ENCODE assay signal across 28 cellular contexts in the genomic region with DNA sequence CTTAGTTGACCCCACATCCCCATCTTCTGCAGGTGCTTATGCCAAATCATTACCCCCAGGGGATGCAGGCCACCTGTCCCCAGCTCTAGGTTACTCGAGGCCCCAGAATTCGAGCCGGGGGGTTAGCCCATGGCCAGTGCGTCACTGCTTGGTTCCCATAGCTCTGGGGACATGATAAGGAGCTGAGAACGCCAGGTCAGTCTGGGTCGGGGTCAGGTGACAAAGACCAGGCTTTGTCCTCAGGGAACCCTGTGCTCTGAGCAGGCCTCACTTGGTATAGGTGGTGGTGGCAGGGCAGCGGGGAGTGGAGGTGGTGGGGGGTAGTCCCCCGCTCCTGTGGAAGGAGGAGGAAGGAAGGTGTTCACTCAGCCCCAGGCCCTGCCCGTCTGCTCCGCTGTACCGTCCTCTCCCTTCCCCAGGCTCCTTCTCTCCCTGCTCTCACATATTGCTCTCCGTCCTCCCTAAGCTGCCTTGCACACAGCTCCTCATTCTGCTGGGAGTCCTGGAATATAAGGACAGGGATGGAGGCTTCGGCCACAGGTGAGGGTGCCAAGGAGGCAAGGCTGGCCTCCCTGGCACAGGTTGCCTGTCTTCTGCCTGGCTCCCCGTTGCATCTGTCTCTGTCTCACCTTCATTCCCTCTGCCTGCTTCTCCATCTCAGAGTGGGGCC. TPM values are rescaled to one million over a fixed set of nuclear protein-coding genes. Genes with fewer than 3 reads are reported as not detected.
"Had no signal": no experiment of that assay in that cellular context is flagged by ENCODE, and none has a peak within 500 bp of the region (broad histone marks: within the 10 kb centered on the region; RNA-seq: fewer than 3 reads in every experiment).

No MANE protein-coding gene starts in this region.

- H3K4me3 ChIP-seq: colonic mucosa, dorsolateral prefrontal cortex, esophagus muscularis mucosa, gastroesophageal sphincter, lower lobe of right lung, skin epidermis, thoracic aorta, vagina had no signal

- H3K27ac ChIP-seq: colonic mucosa, dorsolateral prefrontal cortex, esophagus muscularis mucosa, gastroesophageal sphincter, lower lobe of right lung, skin epidermis, thoracic aorta, vagina had no signal

- H3K4me1 ChIP-seq: colonic mucosa, gastroesophageal sphincter, lower lobe of right lung, vagina had no signal

- H3K36me3 Mint-ChIP-seq: activated naive CD8-positive, alpha-beta T cell treated with anti-CD3 and anti-CD28 coated beads for 36 hours; naive thymus-derived CD4-positive, alpha-beta T cell; type B pancreatic cell had no signal

- H3K4me1 Mint-ChIP-seq: activated naive CD8-positive, alpha-beta T cell treated with anti-CD3 and anti-CD28 coated beads for 36 hours; naive thymus-derived CD4-positive, alpha-beta T cell had no signal

- H3K9me3 ChIP-seq: colonic mucosa, esophagus muscularis mucosa, gastroesophageal sphincter, lower lobe of right lung, thoracic aorta, vagina had no signal

- DNase-seq: activated CD4-positive, alpha-beta T cell treated with anti-CD3 and anti-CD28 coated beads, Interleukin-2, amount 50 U/mL, for 1 hour; activated CD8-positive, alpha-beta T cell treated with anti-CD3 and anti-CD28 coated beads, Interleukin-2, amount 10 ng/mL, durations not matched to agents 7 days and 5 days; activated naive CD4-positive, alpha-beta T cell; activated naive CD8-positive, alpha-beta T cell treated with anti-CD3 and anti-CD28 coated beads for 36 hours; colonic mucosa; dorsolateral prefrontal cortex; effector memory CD8-positive, alpha-beta T cell; head of caudate nucleus; islet precursor cell; left colon; lower lobe of right lung; naive thymus-derived CD4-positive, alpha-beta T cell; retina; stimulated activated CD8-positive, alpha-beta memory T cell treated with anti-CD3 and anti-CD28 coated beads, Interleukin-4, amount 100 ng/mL, for 48 hours; stimulated activated naive CD4-positive, alpha-beta T cell treated with Interleukin-2 at 50 U/mL for 16 hours had no signal

- H3K9me3 Mint-ChIP-seq: activated naive CD8-positive, alpha-beta T cell treated with anti-CD3 and anti-CD28 coated beads for 36 hours; activated T-helper 2 cell treated with anti-CD3 and anti-CD28 coated beads, Interferon-gamma antibody, Interleukin-2, Interleukin-4, amounts not matched to agents 10 μg/mL and 5 μg/mL and 100 μg/mL, durations not matched to agents 14 hours and 24 hours and 36 hours; effector memory CD8-positive, alpha-beta T cell; naive thymus-derived CD4-positive, alpha-beta T cell; neural crest cell; type B pancreatic cell had no signal

- H3K4me3 Mint-ChIP-seq: activated CD8-positive, alpha-beta T cell treated with anti-CD3 and anti-CD28 coated beads, Interleukin-2, amount 10 ng/mL, durations not matched to agents 7 days and 5 days; activated naive CD8-positive, alpha-beta T cell treated with anti-CD3 and anti-CD28 coated beads for 36 hours; effector memory CD8-positive, alpha-beta T cell; naive thymus-derived CD4-positive, alpha-beta T cell; neural crest cell; type B pancreatic cell had no signal

- H3K36me3 ChIP-seq: colonic mucosa, gastroesophageal sphincter, lower lobe of right lung, thoracic aorta, vagina had no signal

- H3K27ac Mint-ChIP-seq: activated CD8-positive, alpha-beta T cell treated with anti-CD3 and anti-CD28 coated beads, Interleukin-2, amount 10 ng/mL, durations not matched to agents 7 days and 5 days; activated naive CD8-positive, alpha-beta T cell treated with anti-CD3 and anti-CD28 coated beads for 36 hours; activated T-helper 2 cell treated with anti-CD3 and anti-CD28 coated beads, Interferon-gamma antibody, Interleukin-2, Interleukin-4, amounts not matched to agents 10 μg/mL and 5 μg/mL and 100 μg/mL, durations not matched to agents 14 hours and 24 hours and 36 hours; effector memory CD8-positive, alpha-beta T cell; naive thymus-derived CD4-positive, alpha-beta T cell; type B pancreatic cell had no signal

- ATAC-seq: activated CD4-positive, CD25-positive, alpha-beta regulatory T cell treated with anti-CD3 and anti-CD28 coated beads, Interleukin-2, amount 50 U/mL, for 24 hours; activated CD8-positive, alpha-beta T cell treated with anti-CD3 and anti-CD28 coated beads, Interleukin-2, amount 10 ng/mL, durations not matched to agents 7 days and 5 days; effector memory CD8-positive, alpha-beta T cell; gastroesophageal sphincter; left colon; naive thymus-derived CD4-positive, alpha-beta T cell had no signal

- H3K27me3 ChIP-seq: colonic mucosa, vagina had no signal

RNA-seq across cellular contexts. Expression of gene MYH6, which starts 2.0 kb away (rescaled TPM):
- total RNA-seq: activated CD8-positive, alpha-beta T cell treated with anti-CD3 and anti-CD28 coated beads, Interleukin-2, amount 10 ng/mL, durations not matched to agents 7 days and 5 days; activated naive CD8-positive, alpha-beta T cell treated with anti-CD3 and anti-CD28 coated beads for 36 hours; astrocyte; gastroesophageal sphincter; left colon; neural crest cell; omental fat pad; T-helper 2 cell treated with Interferon-gamma antibody and Interleukin-4, amounts not matched to agents 100 ng/mL and 5 ng/mL, for 36 hours; thoracic aorta; vagina had no signal

RNA-seq across cellular contexts. Expression of gene MYH7, which starts 25.4 kb away (rescaled TPM):
- total RNA-seq: activated CD8-positive, alpha-beta T cell treated with anti-CD3 and anti-CD28 coated beads, Interleukin-2, amount 10 ng/mL, durations not matched to agents 7 days and 5 days; activated T-helper 2 cell treated with anti-CD3 and anti-CD28 coated beads, Interferon-gamma antibody, Interleukin-2, Interleukin-4, amounts not matched to agents 10 μg/mL and 5 μg/mL and 100 μg/mL, durations not matched to agents 14 hours and 24 hours and 36 hours; astrocyte; gastroesophageal sphincter; left colon; naive thymus-derived CD4-positive, alpha-beta T cell; omental fat pad; posterior vena cava; T-helper 2 cell treated with Interferon-gamma antibody and Interleukin-4, amounts not matched to agents 100 ng/mL and 5 ng/mL, for 36 hours; vagina had no signal

RNA-seq across cellular contexts. Expression of gene CMTM5, which starts 33.3 kb away (rescaled TPM):
- total RNA-seq: activated CD8-positive, alpha-beta T cell treated with anti-CD3 and anti-CD28 coated beads, Interleukin-2, amount 10 ng/mL, durations not matched to agents 7 days and 5 days; activated naive CD8-positive, alpha-beta T cell treated with anti-CD3 and anti-CD28 coated beads for 36 hours; activated T-helper 2 cell treated with anti-CD3 and anti-CD28 coated beads, Interferon-gamma antibody, Interleukin-2, Interleukin-4, amounts not matched to agents 10 μg/mL and 5 μg/mL and 100 μg/mL, durations not matched to agents 14 hours and 24 hours and 36 hours; astrocyte; naive thymus-derived CD4-positive, alpha-beta T cell; omental fat pad; T-helper 2 cell treated with Interferon-gamma antibody and Interleukin-4, amounts not matched to agents 100 ng/mL and 5 ng/mL, for 36 hours; vagina had no signal

RNA-seq across cellular contexts. Expression of gene IL25, which starts 37.5 kb away (rescaled TPM):
- total RNA-seq: activated CD8-positive, alpha-beta T cell treated with anti-CD3 and anti-CD28 coated beads, Interleukin-2, amount 10 ng/mL, durations not matched to agents 7 days and 5 days; activated naive CD8-positive, alpha-beta T cell treated with anti-CD3 and anti-CD28 coated beads for 36 hours; activated T-helper 2 cell treated with anti-CD3 and anti-CD28 coated beads, Interferon-gamma antibody, Interleukin-2, Interleukin-4, amounts not matched to agents 10 μg/mL and 5 μg/mL and 100 μg/mL, durations not matched to agents 14 hours and 24 hours and 36 hours; astrocyte; colonic mucosa; esophagus muscularis mucosa; gastroesophageal sphincter; left colon; lower lobe of right lung; naive thymus-derived CD4-positive, alpha-beta T cell; neural crest cell; omental fat pad; posterior vena cava; T-helper 2 cell treated with Interferon-gamma antibody and Interleukin-4, amounts not matched to agents 100 ng/mL and 5 ng/mL, for 36 hours; thoracic aorta; vagina had no signal

RNA-seq across cellular contexts. Expression of gene EFS, which starts 45.1 kb away (rescaled TPM):
- total RNA-seq: activated CD8-positive, alpha-beta T cell treated with anti-CD3 and anti-CD28 coated beads, Interleukin-2, amount 10 ng/mL, durations not matched to agents 7 days and 5 days; activated naive CD8-positive, alpha-beta T cell treated with anti-CD3 and anti-CD28 coated beads for 36 hours; activated T-helper 2 cell treated with anti-CD3 and anti-CD28 coated beads, Interferon-gamma antibody, Interleukin-2, Interleukin-4, amounts not matched to agents 10 μg/mL and 5 μg/mL and 100 μg/mL, durations not matched to agents 14 hours and 24 hours and 36 hours; naive thymus-derived CD4-positive, alpha-beta T cell; T-helper 2 cell treated with Interferon-gamma antibody and Interleukin-4, amounts not matched to agents 100 ng/mL and 5 ng/mL, for 36 hours had no signal
